Comparison of ENCODE assay signal across 1 cellular context in the genomic region with DNA sequence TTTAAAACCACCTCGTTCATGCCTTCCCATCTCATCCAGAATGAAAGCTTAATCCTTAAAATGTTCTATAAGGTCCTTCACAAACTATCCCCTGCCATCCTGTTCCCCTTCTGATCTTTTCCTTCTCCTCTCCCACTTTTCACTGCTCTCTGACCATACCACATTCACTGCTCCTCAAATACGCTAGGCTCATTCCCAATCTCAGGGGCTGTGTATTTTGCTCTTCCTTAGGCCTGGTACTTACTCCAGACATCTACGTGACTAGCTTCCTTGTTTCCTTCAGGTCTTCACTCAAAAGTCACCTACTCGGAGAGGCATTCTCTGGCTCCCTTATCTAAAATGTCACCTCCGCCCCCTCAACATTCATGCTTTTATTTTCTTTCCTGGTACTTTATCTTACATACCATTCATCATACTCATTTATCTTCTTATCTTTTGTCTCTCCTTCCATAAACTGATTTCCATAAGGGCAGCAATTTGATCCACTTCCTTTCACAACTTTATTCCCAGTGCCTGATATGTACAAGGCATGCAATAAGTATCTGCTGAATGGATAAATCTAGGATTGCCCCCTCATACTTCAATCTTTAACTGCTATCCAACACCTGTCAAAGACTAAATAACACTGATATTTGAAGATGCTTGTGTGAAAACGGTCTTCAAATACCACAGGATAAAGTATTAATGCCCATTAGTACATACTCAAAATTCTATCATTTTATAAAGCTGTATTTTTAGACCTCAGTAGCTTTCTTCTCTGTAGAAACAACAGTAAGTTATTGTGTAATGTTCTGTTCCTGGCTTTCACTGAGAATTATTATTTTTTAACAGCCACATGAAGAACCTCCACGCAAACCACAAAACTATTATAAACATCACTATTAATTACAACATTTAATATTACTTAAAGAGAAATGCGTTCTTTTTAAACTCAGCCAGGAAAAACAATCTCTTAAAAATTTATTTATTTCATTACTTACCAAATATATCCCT.
TF ChIP-seq lines count a peak whose summit lies in the region.

No MANE protein-coding gene starts in this region.

TF ChIP-seq in K562, 482 proteins besides CTCF, POLR2A, EP300 and RAD21 (continued from another document):
- TF ChIP-seq MYNN (IDR thresholded peaks at IDR 0.05) = no peak
- no peak for TF ChIP-seq MYNN (CRISPR knock-in tag; IDR thresholded peaks at IDR 0.05)
- TF ChIP-seq, protein P1, sequence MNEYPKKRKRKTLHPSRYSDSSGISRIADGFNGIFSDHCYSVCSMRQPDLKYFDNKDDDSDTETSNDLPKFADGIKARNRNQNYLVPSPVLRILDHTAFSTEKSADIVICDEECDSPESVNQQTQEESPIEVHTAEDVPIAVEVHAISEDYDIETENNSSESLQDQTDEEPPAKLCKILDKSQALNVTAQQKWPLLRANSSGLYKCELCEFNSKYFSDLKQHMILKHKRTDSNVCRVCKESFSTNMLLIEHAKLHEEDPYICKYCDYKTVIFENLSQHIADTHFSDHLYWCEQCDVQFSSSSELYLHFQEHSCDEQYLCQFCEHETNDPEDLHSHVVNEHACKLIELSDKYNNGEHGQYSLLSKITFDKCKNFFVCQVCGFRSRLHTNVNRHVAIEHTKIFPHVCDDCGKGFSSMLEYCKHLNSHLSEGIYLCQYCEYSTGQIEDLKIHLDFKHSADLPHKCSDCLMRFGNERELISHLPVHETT (CRISPR knock-in tag; conservative IDR thresholded peaks at IDR 0.05 in 1 of 2, IDR thresholded peaks at IDR 0.05 in 1 of 2) = no peak
- no peak for TF ChIP-seq ZNF354B (CRISPR knock-in tag; IDR thresholded peaks at IDR 0.05)
- TF ChIP-seq, protein P2, sequence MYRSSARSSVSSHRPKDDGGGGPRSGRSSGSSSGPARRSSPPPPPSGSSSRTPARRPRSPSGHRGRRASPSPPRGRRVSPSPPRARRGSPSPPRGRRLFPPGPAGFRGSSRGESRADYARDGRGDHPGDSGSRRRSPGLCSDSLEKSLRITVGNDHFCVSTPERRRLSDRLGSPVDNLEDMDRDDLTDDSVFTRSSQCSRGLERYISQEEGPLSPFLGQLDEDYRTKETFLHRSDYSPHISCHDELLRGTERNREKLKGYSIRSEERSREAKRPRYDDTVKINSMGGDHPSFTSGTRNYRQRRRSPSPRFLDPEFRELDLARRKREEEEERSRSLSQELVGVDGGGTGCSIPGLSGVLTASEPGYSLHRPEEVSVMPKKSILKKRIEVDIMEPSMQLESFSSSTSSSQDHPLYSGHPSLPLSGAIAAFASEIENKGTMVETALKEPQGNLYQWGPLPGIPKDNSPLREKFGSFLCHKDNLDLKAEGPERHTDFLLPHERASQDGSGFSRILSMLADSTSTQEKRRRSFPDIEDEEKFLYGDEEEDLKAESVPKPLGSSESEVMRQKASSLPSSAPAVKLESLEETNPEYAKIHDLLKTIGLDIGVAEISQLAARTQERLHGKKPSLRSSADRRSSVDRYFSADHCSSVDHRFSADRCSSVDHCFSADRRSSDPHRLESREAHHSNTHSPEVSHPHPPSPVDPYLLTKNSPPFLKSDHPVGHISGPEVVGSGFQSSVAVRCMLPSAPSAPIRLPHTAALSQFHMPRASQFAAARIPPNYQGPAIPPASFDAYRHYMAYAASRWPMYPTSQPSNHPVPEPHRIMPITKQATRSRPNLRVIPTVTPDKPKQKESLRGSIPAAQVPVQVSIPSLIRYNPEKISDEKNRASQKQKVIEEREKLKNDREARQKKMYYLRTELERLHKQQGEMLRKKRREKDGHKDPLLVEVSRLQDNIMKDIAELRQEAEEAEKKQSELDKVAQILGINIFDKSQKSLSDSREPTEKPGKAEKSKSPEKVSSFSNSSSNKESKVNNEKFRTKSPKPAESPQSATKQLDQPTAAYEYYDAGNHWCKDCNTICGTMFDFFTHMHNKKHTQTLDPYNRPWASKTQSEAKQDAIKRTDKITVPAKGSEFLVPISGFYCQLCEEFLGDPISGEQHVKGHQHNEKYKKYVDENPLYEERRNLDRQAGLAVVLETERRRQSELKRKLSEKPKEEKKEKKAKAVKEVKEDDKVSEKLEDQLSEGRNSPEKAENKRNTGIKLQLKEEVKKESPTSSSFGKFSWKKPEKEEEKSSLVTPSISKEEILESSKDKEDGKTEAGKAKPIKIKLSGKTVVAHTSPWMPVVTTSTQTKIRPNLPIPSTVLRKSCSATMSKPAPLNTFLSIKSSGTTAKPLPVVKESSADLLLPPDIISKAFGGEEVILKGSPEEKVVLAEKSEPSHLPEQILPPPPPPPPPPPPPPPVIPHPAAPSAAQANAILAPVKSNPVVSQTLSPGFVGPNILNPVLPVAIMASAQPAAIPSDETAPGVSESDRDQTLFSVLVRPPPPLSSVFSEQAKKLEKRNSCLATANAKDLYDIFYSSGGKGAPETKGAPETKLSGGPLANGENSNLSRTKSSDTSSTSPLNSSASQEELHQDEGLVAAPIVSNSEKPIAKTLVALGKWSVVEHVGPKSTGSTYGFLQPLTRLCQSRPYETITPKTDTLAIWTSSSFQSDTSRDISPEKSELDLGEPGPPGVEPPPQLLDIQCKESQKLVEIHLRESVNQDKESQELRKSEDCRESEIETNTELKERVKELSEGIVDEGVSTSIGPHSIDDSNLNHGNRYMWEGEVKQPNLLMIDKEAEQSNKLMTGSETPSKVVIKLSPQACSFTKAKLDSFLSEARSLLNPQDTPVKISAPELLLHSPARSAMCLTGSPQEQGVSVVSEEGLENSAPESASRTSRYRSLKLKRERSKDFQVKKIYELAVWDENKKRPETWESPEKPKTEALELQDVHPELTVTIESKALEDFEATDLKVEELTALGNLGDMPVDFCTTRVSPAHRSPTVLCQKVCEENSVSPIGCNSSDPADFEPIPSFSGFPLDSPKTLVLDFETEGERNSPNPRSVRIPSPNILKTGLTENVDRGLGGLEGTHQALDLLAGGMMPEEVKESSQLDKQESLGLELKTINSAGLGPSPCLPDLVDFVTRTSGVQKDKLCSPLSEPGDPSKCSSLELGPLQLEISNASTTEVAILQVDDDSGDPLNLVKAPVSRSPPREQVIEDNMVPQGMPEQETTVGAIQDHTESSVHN (IDR thresholded peaks at IDR 0.05; ENCODE audit: borderline replicate concordance in 1 of 2, low read depth in 1 of 2) = no peak
- TF ChIP-seq DPF2 (IDR thresholded peaks at IDR 0.05) = peak; percentile 90
- peak; percentile 32; the same call in 1 of the 2 replicates for TF ChIP-seq KHSRP (IDR thresholded peaks at IDR 0.05)
- no peak for TF ChIP-seq BCL6 (CRISPR knock-in tag; IDR thresholded peaks at IDR 0.05)
- no peak for TF ChIP-seq L3MBTL2 (IDR thresholded peaks at IDR 0.05)
- TF ChIP-seq, protein P3, sequence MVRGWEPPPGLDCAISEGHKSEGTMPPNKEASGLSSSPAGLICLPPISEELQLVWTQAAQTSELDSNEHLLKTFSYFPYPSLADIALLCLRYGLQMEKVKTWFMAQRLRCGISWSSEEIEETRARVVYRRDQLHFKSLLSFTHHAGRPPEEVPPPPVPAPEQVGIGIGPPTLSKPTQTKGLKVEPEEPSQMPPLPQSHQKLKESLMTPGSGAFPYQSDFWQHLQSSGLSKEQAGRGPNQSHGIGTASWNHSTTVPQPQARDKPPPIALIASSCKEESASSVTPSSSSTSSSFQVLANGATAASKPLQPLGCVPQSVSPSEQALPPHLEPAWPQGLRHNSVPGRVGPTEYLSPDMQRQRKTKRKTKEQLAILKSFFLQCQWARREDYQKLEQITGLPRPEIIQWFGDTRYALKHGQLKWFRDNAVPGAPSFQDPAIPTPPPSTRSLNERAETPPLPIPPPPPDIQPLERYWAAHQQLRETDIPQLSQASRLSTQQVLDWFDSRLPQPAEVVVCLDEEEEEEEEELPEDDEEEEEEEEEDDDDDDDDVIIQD (CRISPR knock-in tag; IDR thresholded peaks at IDR 0.05) = no peak
- TF ChIP-seq, protein P4, sequence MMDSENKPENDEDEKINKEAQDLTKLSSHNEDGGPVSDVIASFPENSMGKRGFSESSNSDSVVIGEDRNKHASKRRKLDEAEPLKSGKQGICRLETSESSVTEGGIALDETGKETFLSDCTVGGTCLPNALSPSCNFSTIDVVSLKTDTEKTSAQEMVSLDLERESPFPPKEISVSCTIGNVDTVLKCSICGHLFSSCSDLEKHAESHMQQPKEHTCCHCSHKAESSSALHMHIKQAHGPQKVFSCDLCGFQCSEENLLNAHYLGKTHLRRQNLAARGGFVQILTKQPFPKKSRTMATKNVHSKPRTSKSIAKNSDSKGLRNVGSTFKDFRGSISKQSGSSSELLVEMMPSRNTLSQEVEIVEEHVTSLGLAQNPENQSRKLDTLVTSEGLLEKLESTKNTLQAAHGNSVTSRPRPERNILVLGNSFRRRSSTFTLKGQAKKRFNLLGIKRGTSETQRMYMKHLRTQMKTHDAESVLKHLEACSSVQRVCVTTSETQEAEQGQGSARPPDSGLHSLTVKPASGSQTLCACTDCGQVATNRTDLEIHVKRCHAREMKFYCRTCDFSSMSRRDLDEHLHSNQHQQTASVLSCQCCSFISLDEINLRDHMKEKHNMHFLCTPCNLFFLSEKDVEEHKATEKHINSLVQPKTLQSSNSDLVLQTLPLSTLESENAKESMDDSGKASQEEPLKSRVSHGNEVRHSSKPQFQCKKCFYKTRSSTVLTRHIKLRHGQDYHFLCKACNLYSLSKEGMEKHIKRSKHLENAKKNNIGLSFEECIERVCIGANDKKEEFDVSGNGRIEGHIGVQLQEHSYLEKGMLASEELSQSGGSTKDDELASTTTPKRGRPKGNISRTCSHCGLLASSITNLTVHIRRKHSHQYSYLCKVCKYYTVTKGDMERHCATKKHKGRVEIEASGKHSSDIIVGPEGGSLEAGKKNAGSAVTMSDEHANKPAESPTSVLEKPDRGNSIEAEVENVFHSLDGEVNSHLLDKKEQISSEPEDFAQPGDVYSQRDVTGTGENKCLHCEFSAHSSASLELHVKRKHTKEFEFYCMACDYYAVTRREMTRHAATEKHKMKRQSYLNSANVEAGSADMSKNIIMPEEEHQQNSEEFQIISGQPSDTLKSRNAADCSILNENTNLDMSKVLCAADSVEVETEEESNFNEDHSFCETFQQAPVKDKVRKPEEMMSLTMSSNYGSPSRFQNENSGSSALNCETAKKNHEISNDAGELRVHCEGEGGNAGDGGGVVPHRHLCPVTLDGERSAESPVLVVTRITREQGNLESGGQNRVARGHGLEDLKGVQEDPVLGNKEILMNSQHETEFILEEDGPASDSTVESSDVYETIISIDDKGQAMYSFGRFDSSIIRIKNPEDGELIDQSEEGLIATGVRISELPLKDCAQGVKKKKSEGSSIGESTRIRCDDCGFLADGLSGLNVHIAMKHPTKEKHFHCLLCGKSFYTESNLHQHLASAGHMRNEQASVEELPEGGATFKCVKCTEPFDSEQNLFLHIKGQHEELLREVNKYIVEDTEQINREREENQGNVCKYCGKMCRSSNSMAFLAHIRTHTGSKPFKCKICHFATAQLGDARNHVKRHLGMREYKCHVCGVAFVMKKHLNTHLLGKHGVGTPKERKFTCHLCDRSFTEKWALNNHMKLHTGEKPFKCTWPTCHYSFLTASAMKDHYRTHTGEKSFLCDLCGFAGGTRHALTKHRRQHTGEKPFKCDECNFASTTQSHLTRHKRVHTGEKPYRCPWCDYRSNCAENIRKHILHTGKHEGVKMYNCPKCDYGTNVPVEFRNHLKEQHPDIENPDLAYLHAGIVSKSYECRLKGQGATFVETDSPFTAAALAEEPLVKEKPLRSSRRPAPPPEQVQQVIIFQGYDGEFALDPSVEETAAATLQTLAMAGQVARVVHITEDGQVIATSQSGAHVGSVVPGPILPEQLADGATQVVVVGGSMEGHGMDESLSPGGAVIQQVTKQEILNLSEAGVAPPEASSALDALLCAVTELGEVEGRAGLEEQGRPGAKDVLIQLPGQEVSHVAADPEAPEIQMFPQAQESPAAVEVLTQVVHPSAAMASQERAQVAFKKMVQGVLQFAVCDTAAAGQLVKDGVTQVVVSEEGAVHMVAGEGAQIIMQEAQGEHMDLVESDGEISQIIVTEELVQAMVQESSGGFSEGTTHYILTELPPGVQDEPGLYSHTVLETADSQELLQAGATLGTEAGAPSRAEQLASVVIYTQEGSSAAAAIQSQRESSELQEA (IDR thresholded peaks at IDR 0.05; ENCODE audit: low read depth) = no peak
- no peak for TF ChIP-seq RBM25 (IDR thresholded peaks at IDR 0.05; ENCODE audit: low read depth, low read length, severe bottlenecking)
- no peak for TF ChIP-seq CHD1 (IDR thresholded peaks at IDR 0.05; ENCODE audit: low read length)
- no peak for TF ChIP-seq SREBF2 (CRISPR knock-in tag; IDR thresholded peaks at IDR 0.05)
- 0 out of 4 replicates have a peak, but pooled peaks of 1 of the 2 experiments have one; percentile 21 for TF ChIP-seq TRIM24 (IDR thresholded peaks at IDR 0.05)
TF ChIP-seq in K562: peak in this region for 43.
